ENCODE assay signal across 34 cellular contexts in the genomic region with DNA sequence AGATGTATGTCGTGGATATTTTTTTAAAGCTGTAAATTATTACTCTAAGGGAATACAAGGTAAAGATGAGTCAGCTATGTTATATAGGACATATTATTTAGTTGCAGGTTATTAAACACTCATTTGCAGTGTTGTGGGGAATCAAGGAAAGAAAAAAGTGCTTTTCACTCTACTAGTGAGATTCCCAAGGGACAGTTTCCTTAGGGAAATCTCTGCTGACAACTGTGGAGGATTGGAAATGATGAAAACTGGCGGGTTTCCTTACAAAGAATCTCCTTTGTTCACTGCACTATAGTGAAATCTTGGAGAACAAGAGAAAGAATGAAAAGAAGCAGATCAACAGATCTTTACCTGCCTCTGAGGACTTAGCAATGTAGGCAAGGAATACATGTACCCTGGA. TPM values are rescaled to one million over a fixed set of nuclear protein-coding genes. Genes with fewer than 3 reads are reported as not detected.
DNase-seq lines count a peak whose midpoint lies in the region; ATAC-seq, FAIRE-seq and TF ChIP-seq lines count a peak whose summit lies in the region.
"Had no signal": no experiment of that assay in that cellular context is flagged by ENCODE, and none has a peak within 500 bp of the region (broad histone marks: within the 10 kb centered on the region; RNA-seq: fewer than 3 reads in every experiment).

No MANE protein-coding gene starts in this region.

- peaks cover 3% of the 10 kb centered on the region for H3K36me3 Mint-ChIP-seq in mesothelial cell of epicardium
- H3K36me3 Mint-ChIP-seq: activated CD4-positive, alpha-beta memory T cell treated with anti-CD3 and anti-CD28 coated beads for 36 hours; activated naive CD4-positive, alpha-beta T cell treated with anti-CD3 and anti-CD28 coated beads, Interleukin-2, amount 50 U/mL, for 24 hours; memory B cell had no signal

- TF ChIP-seq CTCF in 22Rv1 (IDR thresholded peaks at IDR 0.05) (no peak), HEK293 (tag by site-specific recombination; IDR thresholded peaks at IDR 0.05) (no peak), mesothelial cell of epicardium (IDR thresholded peaks at IDR 0.05; ENCODE audit: unreplicated experiment) (no peak), gastroesophageal sphincter (IDR thresholded peaks at IDR 0.05) (no peak)

- DNase-seq in SK-MEL-5 (ENCODE audit: low read depth, low spot score): peak; percentile 81
- DNase-seq in mesothelial cell of epicardium (ENCODE audit: low spot score in 2 of 2, unreplicated experiment in 2 of 2): no peak
- DNase-seq in GM19239 (ENCODE audit: insufficient read length, low spot score): no peak
- DNase-seq: activated CD4-positive, alpha-beta memory T cell treated with anti-CD3 and anti-CD28 coated beads for 36 hours; activated CD8-positive, alpha-beta memory T cell treated with anti-CD3 and anti-CD28 coated beads, Interleukin-2, amount 50 U/mL, for 4 hours; amygdala; Caco-2; DND-41; effector CD8-positive, alpha-beta T cell; erythroblast; foreskin keratinocyte; NCI-H1694; NCI-H526; occipital lobe; Peyer's patch; stimulated activated CD4-positive, alpha-beta T cell treated with anti-CD3 and anti-CD28 coated beads, Interleukin-1b, Interleukin-23, amount 100 ng/mL, for 48 hours; stimulated activated CD8-positive, alpha-beta memory T cell treated with anti-CD3 and anti-CD28 coated beads, Interleukin-4, amount 100 ng/mL, for 48 hours; stomach; T-helper 17 cell; thyroid gland had no signal

- no peak for ATAC-seq in HG02610 (IDR thresholded peaks at IDR 0.05; ENCODE audit: unreplicated experiment)
- ATAC-seq in gastroesophageal sphincter: no peak
- no peak for ATAC-seq in HG02571 (IDR thresholded peaks at IDR 0.05; ENCODE audit: unreplicated experiment)
- ATAC-seq: activated CD4-positive, CD25-positive, alpha-beta regulatory T cell treated with anti-CD3 and anti-CD28 coated beads, Interleukin-2, amount 50 U/mL, for 24 hours; foreskin keratinocyte; HepG2; T-helper 17 cell had no signal

- no peaks in the 10 kb centered on the region for H3K9me3 ChIP-seq in HEK293 (ENCODE audit: control insufficient read depth, insufficient read depth, low read depth, low read length)
- H3K9me3 ChIP-seq in gastroesophageal sphincter: no peaks in the 10 kb centered on the region
- H3K9me3 ChIP-seq: BLaER1, Caco-2, Peyer's patch, stomach, thyroid gland had no signal

- peak overlapping the region; percentile 45 for H3K27ac Mint-ChIP-seq in mesothelial cell of epicardium
- H3K27ac Mint-ChIP-seq: activated CD4-positive, alpha-beta memory T cell treated with anti-CD3 and anti-CD28 coated beads for 36 hours; activated naive CD4-positive, alpha-beta T cell treated with anti-CD3 and anti-CD28 coated beads, Interleukin-2, amount 50 U/mL, for 24 hours; memory B cell; T-helper 17 cell had no signal

- H3K9me3 Mint-ChIP-seq in mesothelial cell of epicardium: no peaks in the 10 kb centered on the region
- H3K9me3 Mint-ChIP-seq: activated CD4-positive, alpha-beta memory T cell treated with anti-CD3 and anti-CD28 coated beads for 36 hours; activated naive CD4-positive, alpha-beta T cell treated with anti-CD3 and anti-CD28 coated beads, Interleukin-2, amount 50 U/mL, for 24 hours; memory B cell had no signal

- in situ Hi-C loops in SK-MEL-5 (cut with HindIII; ENCODE audit: low pct_unique_long_range_greater_than_20kb, low sequenced_read_pairs): no loop called here

- POLR2A ChIA-PET in HEK293 (lab: Yijun Ruan, JAX): no interaction called here

- no peaks in the 10 kb centered on the region for H3K27me3 Mint-ChIP-seq in mesothelial cell of epicardium (ENCODE audit: low read depth)
- H3K27me3 Mint-ChIP-seq: activated naive CD4-positive, alpha-beta T cell treated with anti-CD3 and anti-CD28 coated beads, Interleukin-2, amount 50 U/mL, for 24 hours had no signal

- no peak for TF ChIP-seq POLR2A in gastroesophageal sphincter (IDR thresholded peaks at IDR 0.05)

- no peak overlapping the region for H3K4me3 Mint-ChIP-seq in mesothelial cell of epicardium
- H3K4me3 Mint-ChIP-seq: activated CD4-positive, alpha-beta memory T cell treated with anti-CD3 and anti-CD28 coated beads for 36 hours; activated naive CD4-positive, alpha-beta T cell treated with anti-CD3 and anti-CD28 coated beads, Interleukin-2, amount 50 U/mL, for 24 hours; memory B cell; T-helper 17 cell had no signal

- peaks cover 43% of the 10 kb centered on the region for H3K4me1 Mint-ChIP-seq in mesothelial cell of epicardium
- H3K4me1 Mint-ChIP-seq: activated naive CD4-positive, alpha-beta T cell treated with anti-CD3 and anti-CD28 coated beads, Interleukin-2, amount 50 U/mL, for 24 hours; memory B cell had no signal

- WGBS in gastroesophageal sphincter (ENCODE audit: low coverage in 1 of 2), 2 donors: 59 to 100% methylated on average over 2 of the region's 2 CpGs

- H3K36me3 ChIP-seq in HEK293 (ENCODE audit: control insufficient read depth in 2 of 2, insufficient read depth in 1 of 2, low read length in 2 of 2) (no peaks in the 10 kb centered on the region), gastroesophageal sphincter (no peaks in the 10 kb centered on the region)
- H3K36me3 ChIP-seq: BLaER1, Peyer's patch, stomach, thyroid gland had no signal

- no peak for FAIRE-seq in GM19239 (lab: Jason Lieb, UNC)
- FAIRE-seq: bronchial epithelial cell, colon, HepG2 had no signal

- peak overlapping the region; percentile 71; the same call in 1 of the 2 replicates for H3K27ac ChIP-seq in 22Rv1
- no peak overlapping the region for H3K27ac ChIP-seq in HEK293 (ENCODE audit: extremely low read depth, low read depth, low read length)
- no peak overlapping the region for H3K27ac ChIP-seq in gastroesophageal sphincter
- H3K27ac ChIP-seq: BLaER1, foreskin keratinocyte, Peyer's patch, SK-N-MC, stomach, thyroid gland had no signal

- H3K27me3 ChIP-seq in gastroesophageal sphincter: peaks cover 8% of the 10 kb centered on the region
- H3K27me3 ChIP-seq: BLaER1, Peyer's patch, stomach, thyroid gland had no signal

- H3K4me1 ChIP-seq in HEK293 (ENCODE audit: control insufficient read depth, insufficient read depth, low read length): peaks cover 10% of the 10 kb centered on the region
- no peaks in the 10 kb centered on the region for H3K4me1 ChIP-seq in gastroesophageal sphincter
- H3K4me1 ChIP-seq: BLaER1, Caco-2, foreskin keratinocyte, Peyer's patch had no signal

- TF ChIP-seq EP300 in gastroesophageal sphincter (IDR thresholded peaks at IDR 0.05): no peak

- H3K4me3 ChIP-seq in HEK293 (ENCODE audit: low read depth, low read length) (no peak overlapping the region), gastroesophageal sphincter (no peak overlapping the region)
- H3K4me3 ChIP-seq: BLaER1, Peyer's patch, SK-N-MC, smooth muscle cell, stomach, thyroid gland had no signal

- CTCF ChIA-PET in HEK293 (lab: Yijun Ruan, JAX): interaction anchor here (0.8 to 4.7 kb wide), 2 partner anchors 14 to 17 kb away, joined by 3 to 18 read pairs; no protein-coding TSS in a partner anchor

TF ChIP-seq in HEK293, 187 proteins besides CTCF, POLR2A, EP300 and RAD21:
- TF ChIP-seq, protein P1, sequence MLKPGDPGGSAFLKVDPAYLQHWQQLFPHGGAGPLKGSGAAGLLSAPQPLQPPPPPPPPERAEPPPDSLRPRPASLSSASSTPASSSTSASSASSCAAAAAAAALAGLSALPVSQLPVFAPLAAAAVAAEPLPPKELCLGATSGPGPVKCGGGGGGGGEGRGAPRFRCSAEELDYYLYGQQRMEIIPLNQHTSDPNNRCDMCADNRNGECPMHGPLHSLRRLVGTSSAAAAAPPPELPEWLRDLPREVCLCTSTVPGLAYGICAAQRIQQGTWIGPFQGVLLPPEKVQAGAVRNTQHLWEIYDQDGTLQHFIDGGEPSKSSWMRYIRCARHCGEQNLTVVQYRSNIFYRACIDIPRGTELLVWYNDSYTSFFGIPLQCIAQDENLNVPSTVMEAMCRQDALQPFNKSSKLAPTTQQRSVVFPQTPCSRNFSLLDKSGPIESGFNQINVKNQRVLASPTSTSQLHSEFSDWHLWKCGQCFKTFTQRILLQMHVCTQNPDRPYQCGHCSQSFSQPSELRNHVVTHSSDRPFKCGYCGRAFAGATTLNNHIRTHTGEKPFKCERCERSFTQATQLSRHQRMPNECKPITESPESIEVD (tag by site-specific recombination; IDR thresholded peaks at IDR 0.05): peak; percentile 53; the same call in 1 of the 2 replicates
- no peak for TF ChIP-seq ZNF776 (tag by site-specific recombination; IDR thresholded peaks at IDR 0.05; ENCODE audit: borderline replicate concordance)

RNA-seq across cellular contexts. Expression of gene TRIM45, which starts 24.5 kb away (rescaled TPM):
- total RNA-seq in SK-MEL-5 (2014; rRNA removed; shearing (Covaris generic)): 14.8 and 16.0 TPM in 2 replicates
- polyA plus RNA-seq in SK-MEL-5 (2015; cell fraction: cytosol; rRNA removed): 11.4 and 12.7 TPM in 2 replicates
- polyA plus RNA-seq in SK-MEL-5 (2015; cell fraction: nucleus; rRNA removed): 60.2 and 86.9 TPM in 2 replicates
- 39.1 to 41.5 TPM (median 40.0 TPM) in 3 replicates for total RNA-seq in mesothelial cell of epicardium
- total RNA-seq in gastroesophageal sphincter: 1 to 10 TPM; 1.3 to 5.1 (median 3.1) TPM
